Comparison of ENCODE assay signal across 8 cellular contexts in genomic region chr16:58336332-58337089, GRCh38. TPM values are rescaled to one million over a fixed set of nuclear protein-coding genes. Genes with fewer than 3 reads are reported as not detected.
DNase-seq lines count a peak whose midpoint lies in the region; TF ChIP-seq lines count a peak whose summit lies in the region.

No MANE protein-coding gene starts in this region.

- no peaks in the 10 kb centered on the region for H3K9me3 Mint-ChIP-seq in activated naive CD8-positive, alpha-beta T cell (ENCODE audit: low read depth)

- H3K27me3 Mint-ChIP-seq in activated naive CD8-positive, alpha-beta T cell = peaks cover 4% of the 10 kb centered on the region

- peaks cover 3% of the 10 kb centered on the region for H3K4me1 ChIP-seq in cardiac muscle cell (ENCODE audit: low read depth)

- H3K27ac ChIP-seq in cardiac muscle cell = no peak overlapping the region

- no peaks in the 10 kb centered on the region for H3K36me3 ChIP-seq in MG63
- no peaks in the 10 kb centered on the region for H3K36me3 ChIP-seq in cardiac muscle cell

- peak; percentile 96 for TF ChIP-seq CTCF in cardiac muscle cell (IDR thresholded peaks at IDR 0.05; ENCODE audit: low read depth, low read length)

- H3K4me3 ChIP-seq in MG63 = peak overlapping the region; percentile 4
- H3K4me3 ChIP-seq in cardiac muscle cell = no peak overlapping the region

- H3K9me3 ChIP-seq in MG63 (no peaks in the 10 kb centered on the region), cardiac muscle cell (ENCODE audit: low read depth) (no peaks in the 10 kb centered on the region)

- peak overlapping the region; percentile 46 for H3K4me3 Mint-ChIP-seq in activated naive CD8-positive, alpha-beta T cell

- no peaks in the 10 kb centered on the region; the same call in 1 of the 2 replicates for H3K27me3 ChIP-seq in MG63
- no peaks in the 10 kb centered on the region for H3K27me3 ChIP-seq in cardiac muscle cell

- H3K27ac Mint-ChIP-seq in activated naive CD8-positive, alpha-beta T cell = no peak overlapping the region

- peaks cover 6% of the 10 kb centered on the region for H3K4me1 Mint-ChIP-seq in activated naive CD8-positive, alpha-beta T cell (ENCODE audit: low read depth)

- DNase-seq in Daoy (ENCODE audit: low read depth) (peak; percentile 71), GOT3 (lab: John Stamatoyannopoulos, UW) (peak; percentile 29), MG63 (peak; percentile 74), SKM-1 (lab: John Stamatoyannopoulos, UW; ENCODE audit: unreplicated experiment) (peak; percentile 87), cardiac muscle cell (ENCODE audit: low read depth in 1 of 2, low spot score in 1 of 2) (peak; percentile 76 to 86), posterior cingulate gyrus (peak; percentile 67 to 96 (median 88)), ureter (ENCODE audit: low spot score) (peak; percentile 88)

- H3K36me3 Mint-ChIP-seq in activated naive CD8-positive, alpha-beta T cell = no peaks in the 10 kb centered on the region

- intact Hi-C loops in posterior cingulate gyrus (cut with DNase I) = loop anchor here (2.0 to 10.0 kb wide), 3 partner anchors 150 to 418 kb away; no protein-coding TSS in a partner anchor

RNA-seq across cellular contexts. Expression of gene PRSS54, which starts 41.7 kb away (rescaled TPM):
- not detected in 2 replicates for total RNA-seq in Daoy (2014; rRNA removed; shearing (Covaris generic))
- not detected in 2 replicates for total RNA-seq in MG63 (2014; rRNA removed; shearing (Covaris generic); ENCODE audit: low replicate concordance)
- total RNA-seq in cardiac muscle cell (not detected in 2 replicates), ureter (not detected)
- polyA plus RNA-seq in cardiac muscle cell = not detected in 2 replicates

RNA-seq across cellular contexts. Expression of gene GINS3, which starts 55.8 kb away (rescaled TPM):
- 17.7 and 18.6 TPM in 2 replicates for total RNA-seq in Daoy (2014; rRNA removed; shearing (Covaris generic))
- total RNA-seq in MG63 (2014; rRNA removed; shearing (Covaris generic); ENCODE audit: low replicate concordance) = 20.7 and 24.3 TPM in 2 replicates
- total RNA-seq in cardiac muscle cell = 2.1 and 9.3 TPM in 2 replicates
- polyA plus RNA-seq in cardiac muscle cell = 2.7 and 4.2 TPM in 2 replicates
- total RNA-seq in ureter = 7.0 TPM

Comparison
In these comparisons a context has a peak if more than half of its experiments do, and no peak if none do; other contexts are left out.
1. DNase-seq: peak in every context shown above with its lines; median percentile 88 in posterior cingulate gyrus; 88 in ureter; 87 in SKM-1; 81 in cardiac muscle cell; 74 in MG63; 71 in Daoy; 29 in GOT3.